ENCODE assay signal across 1 cellular context in the genomic region with DNA sequence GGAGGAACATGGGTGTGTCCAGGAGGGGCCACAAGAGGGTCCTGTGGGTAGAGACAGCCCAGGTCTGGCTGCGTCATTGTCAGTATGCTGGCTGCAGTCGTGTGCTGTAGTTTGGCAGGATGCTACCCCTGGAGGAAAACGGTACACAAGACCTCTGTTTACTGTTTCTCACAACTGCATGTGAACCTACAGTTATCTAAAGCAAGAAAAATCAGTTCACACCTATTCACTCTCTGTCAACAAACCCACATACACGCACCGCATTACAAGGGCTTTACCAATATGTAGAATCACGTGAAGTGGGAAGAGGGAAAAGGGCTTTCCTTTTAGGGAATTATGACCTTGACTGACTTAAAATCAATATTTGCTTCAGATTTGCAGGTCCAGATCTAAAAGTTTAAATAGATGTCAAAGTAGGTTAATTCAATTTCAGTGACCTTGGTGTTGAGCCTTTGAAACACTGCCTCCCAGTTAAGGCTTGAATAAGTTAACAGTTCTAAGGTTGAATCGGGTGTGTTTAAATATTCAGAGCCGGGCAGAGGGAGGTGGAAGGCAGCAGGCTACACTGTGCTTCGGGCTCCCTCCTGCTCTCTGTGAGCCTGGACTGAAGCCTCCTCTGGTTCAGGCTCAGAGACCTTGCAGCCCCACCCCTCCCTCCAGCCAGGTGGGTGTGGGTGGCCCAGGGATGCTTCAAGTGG.
TF ChIP-seq lines count a peak whose summit lies in the region.

No MANE protein-coding gene starts in this region.

TF ChIP-seq in HepG2, 621 proteins besides CTCF, POLR2A, EP300 and RAD21 (continued from another document and continues in another):
- TF ChIP-seq, protein P1, sequence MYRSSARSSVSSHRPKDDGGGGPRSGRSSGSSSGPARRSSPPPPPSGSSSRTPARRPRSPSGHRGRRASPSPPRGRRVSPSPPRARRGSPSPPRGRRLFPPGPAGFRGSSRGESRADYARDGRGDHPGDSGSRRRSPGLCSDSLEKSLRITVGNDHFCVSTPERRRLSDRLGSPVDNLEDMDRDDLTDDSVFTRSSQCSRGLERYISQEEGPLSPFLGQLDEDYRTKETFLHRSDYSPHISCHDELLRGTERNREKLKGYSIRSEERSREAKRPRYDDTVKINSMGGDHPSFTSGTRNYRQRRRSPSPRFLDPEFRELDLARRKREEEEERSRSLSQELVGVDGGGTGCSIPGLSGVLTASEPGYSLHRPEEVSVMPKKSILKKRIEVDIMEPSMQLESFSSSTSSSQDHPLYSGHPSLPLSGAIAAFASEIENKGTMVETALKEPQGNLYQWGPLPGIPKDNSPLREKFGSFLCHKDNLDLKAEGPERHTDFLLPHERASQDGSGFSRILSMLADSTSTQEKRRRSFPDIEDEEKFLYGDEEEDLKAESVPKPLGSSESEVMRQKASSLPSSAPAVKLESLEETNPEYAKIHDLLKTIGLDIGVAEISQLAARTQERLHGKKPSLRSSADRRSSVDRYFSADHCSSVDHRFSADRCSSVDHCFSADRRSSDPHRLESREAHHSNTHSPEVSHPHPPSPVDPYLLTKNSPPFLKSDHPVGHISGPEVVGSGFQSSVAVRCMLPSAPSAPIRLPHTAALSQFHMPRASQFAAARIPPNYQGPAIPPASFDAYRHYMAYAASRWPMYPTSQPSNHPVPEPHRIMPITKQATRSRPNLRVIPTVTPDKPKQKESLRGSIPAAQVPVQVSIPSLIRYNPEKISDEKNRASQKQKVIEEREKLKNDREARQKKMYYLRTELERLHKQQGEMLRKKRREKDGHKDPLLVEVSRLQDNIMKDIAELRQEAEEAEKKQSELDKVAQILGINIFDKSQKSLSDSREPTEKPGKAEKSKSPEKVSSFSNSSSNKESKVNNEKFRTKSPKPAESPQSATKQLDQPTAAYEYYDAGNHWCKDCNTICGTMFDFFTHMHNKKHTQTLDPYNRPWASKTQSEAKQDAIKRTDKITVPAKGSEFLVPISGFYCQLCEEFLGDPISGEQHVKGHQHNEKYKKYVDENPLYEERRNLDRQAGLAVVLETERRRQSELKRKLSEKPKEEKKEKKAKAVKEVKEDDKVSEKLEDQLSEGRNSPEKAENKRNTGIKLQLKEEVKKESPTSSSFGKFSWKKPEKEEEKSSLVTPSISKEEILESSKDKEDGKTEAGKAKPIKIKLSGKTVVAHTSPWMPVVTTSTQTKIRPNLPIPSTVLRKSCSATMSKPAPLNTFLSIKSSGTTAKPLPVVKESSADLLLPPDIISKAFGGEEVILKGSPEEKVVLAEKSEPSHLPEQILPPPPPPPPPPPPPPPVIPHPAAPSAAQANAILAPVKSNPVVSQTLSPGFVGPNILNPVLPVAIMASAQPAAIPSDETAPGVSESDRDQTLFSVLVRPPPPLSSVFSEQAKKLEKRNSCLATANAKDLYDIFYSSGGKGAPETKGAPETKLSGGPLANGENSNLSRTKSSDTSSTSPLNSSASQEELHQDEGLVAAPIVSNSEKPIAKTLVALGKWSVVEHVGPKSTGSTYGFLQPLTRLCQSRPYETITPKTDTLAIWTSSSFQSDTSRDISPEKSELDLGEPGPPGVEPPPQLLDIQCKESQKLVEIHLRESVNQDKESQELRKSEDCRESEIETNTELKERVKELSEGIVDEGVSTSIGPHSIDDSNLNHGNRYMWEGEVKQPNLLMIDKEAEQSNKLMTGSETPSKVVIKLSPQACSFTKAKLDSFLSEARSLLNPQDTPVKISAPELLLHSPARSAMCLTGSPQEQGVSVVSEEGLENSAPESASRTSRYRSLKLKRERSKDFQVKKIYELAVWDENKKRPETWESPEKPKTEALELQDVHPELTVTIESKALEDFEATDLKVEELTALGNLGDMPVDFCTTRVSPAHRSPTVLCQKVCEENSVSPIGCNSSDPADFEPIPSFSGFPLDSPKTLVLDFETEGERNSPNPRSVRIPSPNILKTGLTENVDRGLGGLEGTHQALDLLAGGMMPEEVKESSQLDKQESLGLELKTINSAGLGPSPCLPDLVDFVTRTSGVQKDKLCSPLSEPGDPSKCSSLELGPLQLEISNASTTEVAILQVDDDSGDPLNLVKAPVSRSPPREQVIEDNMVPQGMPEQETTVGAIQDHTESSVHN (CRISPR knock-in tag; IDR thresholded peaks at IDR 0.05), result no peak
- TF ChIP-seq, protein P2, sequence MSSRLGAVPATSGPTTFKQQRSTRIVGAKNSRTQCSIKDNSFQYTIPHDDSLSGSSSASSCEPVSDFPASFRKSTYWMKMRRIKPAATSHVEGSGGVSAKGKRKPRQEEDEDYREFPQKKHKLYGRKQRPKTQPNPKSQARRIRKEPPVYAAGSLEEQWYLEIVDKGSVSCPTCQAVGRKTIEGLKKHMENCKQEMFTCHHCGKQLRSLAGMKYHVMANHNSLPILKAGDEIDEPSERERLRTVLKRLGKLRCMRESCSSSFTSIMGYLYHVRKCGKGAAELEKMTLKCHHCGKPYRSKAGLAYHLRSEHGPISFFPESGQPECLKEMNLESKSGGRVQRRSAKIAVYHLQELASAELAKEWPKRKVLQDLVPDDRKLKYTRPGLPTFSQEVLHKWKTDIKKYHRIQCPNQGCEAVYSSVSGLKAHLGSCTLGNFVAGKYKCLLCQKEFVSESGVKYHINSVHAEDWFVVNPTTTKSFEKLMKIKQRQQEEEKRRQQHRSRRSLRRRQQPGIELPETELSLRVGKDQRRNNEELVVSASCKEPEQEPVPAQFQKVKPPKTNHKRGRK (CRISPR knock-in tag; IDR thresholded peaks at IDR 0.05), result no peak
- TF ChIP-seq ZNF792 (CRISPR knock-in tag; IDR thresholded peaks at IDR 0.05) (peak; percentile 53; the same call in 1 of the 2 replicates), ZNF143 (CRISPR knock-in tag; IDR thresholded peaks at IDR 0.05) (no peak), ZNF234 (CRISPR knock-in tag; conservative IDR thresholded peaks at IDR 0.05) (no peak), SMAD3 (CRISPR knock-in tag; IDR thresholded peaks at IDR 0.05) (peak; percentile 46; the same call in 1 of the 2 replicates), ZNF205 (CRISPR knock-in tag; IDR thresholded peaks at IDR 0.05) (no peak), MATR3 (CRISPR knock-in tag; IDR thresholded peaks at IDR 0.05) (no peak), ERF (CRISPR knock-in tag; IDR thresholded peaks at IDR 0.05) (no peak; the same call in 1 of the 2 replicates), HNRNPH1 (optimal IDR thresholded peaks at IDR 0.05; ENCODE audit: low read depth, low read length) (no peak), NBN (conservative IDR thresholded peaks at IDR 0.05) (no peak), ZNF775 (CRISPR knock-in tag; IDR thresholded peaks at IDR 0.05; ENCODE audit: borderline replicate concordance) (peak; percentile 65; the same call in 1 of the 2 replicates), ZFP62 (CRISPR knock-in tag; IDR thresholded peaks at IDR 0.05) (no peak), ZNF607 (CRISPR knock-in tag; IDR thresholded peaks at IDR 0.05; ENCODE audit: borderline replicate concordance) (no peak), HOXA5 (CRISPR knock-in tag; IDR thresholded peaks at IDR 0.05) (no peak), NR2F2 (IDR thresholded peaks at IDR 0.05; ENCODE audit: borderline replicate concordance, low read depth) (peak; percentile 76), CENPT (CRISPR knock-in tag; IDR thresholded peaks at IDR 0.05; ENCODE audit: low read depth) (no peak), ADNP (CRISPR knock-in tag; IDR thresholded peaks at IDR 0.05) (no peak), ZZZ3 (CRISPR knock-in tag; IDR thresholded peaks at IDR 0.05; ENCODE audit: borderline replicate concordance) (no peak), ZNF841 (CRISPR knock-in tag; IDR thresholded peaks at IDR 0.05; ENCODE audit: borderline replicate concordance) (no peak), MXD4 (CRISPR knock-in tag; IDR thresholded peaks at IDR 0.05) (peak; percentile 74), TP53 (CRISPR knock-in tag; conservative IDR thresholded peaks at IDR 0.05) (no peak), ZFYVE20 (CRISPR knock-in tag; IDR thresholded peaks at IDR 0.05; ENCODE audit: borderline replicate concordance, low read depth) (no peak), ZBTB7B (CRISPR knock-in tag; IDR thresholded peaks at IDR 0.05) (peak; percentile 61; the same call in 1 of the 2 replicates), ZNF484 (CRISPR knock-in tag; IDR thresholded peaks at IDR 0.05; ENCODE audit: borderline replicate concordance, low read depth) (no peak), ONECUT2 (CRISPR knock-in tag; IDR thresholded peaks at IDR 0.05) (peak; percentile 89), ATM (IDR thresholded peaks at IDR 0.05; ENCODE audit: borderline replicate concordance) (no peak), KLF11 (CRISPR knock-in tag; IDR thresholded peaks at IDR 0.05) (peak; percentile 59; the same call in 1 of the 2 replicates), PAF1 (CRISPR knock-in tag; IDR thresholded peaks at IDR 0.05) (no peak)
- TF ChIP-seq, protein P3, sequence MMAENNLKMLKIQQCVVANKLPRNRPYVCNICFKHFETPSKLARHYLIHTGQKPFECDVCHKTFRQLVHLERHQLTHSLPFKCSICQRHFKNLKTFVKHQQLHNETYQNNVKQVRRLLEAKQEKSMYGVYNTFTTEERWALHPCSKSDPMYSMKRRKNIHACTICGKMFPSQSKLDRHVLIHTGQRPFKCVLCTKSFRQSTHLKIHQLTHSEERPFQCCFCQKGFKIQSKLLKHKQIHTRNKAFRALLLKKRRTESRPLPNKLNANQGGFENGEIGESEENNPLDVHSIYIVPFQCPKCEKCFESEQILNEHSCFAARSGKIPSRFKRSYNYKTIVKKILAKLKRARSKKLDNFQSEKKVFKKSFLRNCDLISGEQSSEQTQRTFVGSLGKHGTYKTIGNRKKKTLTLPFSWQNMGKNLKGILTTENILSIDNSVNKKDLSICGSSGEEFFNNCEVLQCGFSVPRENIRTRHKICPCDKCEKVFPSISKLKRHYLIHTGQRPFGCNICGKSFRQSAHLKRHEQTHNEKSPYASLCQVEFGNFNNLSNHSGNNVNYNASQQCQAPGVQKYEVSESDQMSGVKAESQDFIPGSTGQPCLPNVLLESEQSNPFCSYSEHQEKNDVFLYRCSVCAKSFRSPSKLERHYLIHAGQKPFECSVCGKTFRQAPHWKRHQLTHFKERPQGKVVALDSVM (CRISPR knock-in tag; IDR thresholded peaks at IDR 0.05), result no peak
- TF ChIP-seq, protein P4, sequence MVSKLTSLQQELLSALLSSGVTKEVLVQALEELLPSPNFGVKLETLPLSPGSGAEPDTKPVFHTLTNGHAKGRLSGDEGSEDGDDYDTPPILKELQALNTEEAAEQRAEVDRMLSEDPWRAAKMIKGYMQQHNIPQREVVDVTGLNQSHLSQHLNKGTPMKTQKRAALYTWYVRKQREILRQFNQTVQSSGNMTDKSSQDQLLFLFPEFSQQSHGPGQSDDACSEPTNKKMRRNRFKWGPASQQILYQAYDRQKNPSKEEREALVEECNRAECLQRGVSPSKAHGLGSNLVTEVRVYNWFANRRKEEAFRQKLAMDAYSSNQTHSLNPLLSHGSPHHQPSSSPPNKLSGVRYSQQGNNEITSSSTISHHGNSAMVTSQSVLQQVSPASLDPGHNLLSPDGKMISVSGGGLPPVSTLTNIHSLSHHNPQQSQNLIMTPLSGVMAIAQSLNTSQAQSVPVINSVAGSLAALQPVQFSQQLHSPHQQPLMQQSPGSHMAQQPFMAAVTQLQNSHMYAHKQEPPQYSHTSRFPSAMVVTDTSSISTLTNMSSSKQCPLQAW (CRISPR knock-in tag; IDR thresholded peaks at IDR 0.05), result peak; percentile 64
- TF ChIP-seq, protein P5, sequence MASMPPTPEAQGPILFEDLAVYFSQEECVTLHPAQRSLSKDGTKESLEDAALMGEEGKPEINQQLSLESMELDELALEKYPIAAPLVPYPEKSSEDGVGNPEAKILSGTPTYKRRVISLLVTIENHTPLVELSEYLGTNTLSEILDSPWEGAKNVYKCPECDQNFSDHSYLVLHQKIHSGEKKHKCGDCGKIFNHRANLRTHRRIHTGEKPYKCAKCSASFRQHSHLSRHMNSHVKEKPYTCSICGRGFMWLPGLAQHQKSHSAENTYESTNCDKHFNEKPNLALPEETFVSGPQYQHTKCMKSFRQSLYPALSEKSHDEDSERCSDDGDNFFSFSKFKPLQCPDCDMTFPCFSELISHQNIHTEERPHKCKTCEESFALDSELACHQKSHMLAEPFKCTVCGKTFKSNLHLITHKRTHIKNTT (CRISPR knock-in tag; IDR thresholded peaks at IDR 0.05), result no peak
- TF ChIP-seq, protein P6, sequence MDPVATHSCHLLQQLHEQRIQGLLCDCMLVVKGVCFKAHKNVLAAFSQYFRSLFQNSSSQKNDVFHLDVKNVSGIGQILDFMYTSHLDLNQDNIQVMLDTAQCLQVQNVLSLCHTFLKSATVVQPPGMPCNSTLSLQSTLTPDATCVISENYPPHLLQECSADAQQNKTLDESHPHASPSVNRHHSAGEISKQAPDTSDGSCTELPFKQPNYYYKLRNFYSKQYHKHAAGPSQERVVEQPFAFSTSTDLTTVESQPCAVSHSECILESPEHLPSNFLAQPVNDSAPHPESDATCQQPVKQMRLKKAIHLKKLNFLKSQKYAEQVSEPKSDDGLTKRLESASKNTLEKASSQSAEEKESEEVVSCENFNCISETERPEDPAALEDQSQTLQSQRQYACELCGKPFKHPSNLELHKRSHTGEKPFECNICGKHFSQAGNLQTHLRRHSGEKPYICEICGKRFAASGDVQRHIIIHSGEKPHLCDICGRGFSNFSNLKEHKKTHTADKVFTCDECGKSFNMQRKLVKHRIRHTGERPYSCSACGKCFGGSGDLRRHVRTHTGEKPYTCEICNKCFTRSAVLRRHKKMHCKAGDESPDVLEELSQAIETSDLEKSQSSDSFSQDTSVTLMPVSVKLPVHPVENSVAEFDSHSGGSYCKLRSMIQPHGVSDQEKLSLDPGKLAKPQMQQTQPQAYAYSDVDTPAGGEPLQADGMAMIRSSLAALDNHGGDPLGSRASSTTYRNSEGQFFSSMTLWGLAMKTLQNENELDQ (CRISPR knock-in tag; IDR thresholded peaks at IDR 0.05; ENCODE audit: borderline replicate concordance), result no peak
- TF ChIP-seq, protein P7, sequence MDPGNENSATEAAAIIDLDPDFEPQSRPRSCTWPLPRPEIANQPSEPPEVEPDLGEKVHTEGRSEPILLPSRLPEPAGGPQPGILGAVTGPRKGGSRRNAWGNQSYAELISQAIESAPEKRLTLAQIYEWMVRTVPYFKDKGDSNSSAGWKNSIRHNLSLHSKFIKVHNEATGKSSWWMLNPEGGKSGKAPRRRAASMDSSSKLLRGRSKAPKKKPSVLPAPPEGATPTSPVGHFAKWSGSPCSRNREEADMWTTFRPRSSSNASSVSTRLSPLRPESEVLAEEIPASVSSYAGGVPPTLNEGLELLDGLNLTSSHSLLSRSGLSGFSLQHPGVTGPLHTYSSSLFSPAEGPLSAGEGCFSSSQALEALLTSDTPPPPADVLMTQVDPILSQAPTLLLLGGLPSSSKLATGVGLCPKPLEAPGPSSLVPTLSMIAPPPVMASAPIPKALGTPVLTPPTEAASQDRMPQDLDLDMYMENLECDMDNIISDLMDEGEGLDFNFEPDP (CRISPR knock-in tag; conservative IDR thresholded peaks at IDR 0.05), result no peak
- TF ChIP-seq, protein P8, sequence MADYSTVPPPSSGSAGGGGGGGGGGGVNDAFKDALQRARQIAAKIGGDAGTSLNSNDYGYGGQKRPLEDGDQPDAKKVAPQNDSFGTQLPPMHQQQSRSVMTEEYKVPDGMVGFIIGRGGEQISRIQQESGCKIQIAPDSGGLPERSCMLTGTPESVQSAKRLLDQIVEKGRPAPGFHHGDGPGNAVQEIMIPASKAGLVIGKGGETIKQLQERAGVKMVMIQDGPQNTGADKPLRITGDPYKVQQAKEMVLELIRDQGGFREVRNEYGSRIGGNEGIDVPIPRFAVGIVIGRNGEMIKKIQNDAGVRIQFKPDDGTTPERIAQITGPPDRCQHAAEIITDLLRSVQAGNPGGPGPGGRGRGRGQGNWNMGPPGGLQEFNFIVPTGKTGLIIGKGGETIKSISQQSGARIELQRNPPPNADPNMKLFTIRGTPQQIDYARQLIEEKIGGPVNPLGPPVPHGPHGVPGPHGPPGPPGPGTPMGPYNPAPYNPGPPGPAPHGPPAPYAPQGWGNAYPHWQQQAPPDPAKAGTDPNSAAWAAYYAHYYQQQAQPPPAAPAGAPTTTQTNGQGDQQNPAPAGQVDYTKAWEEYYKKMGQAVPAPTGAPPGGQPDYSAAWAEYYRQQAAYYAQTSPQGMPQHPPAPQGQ (CRISPR knock-in tag; IDR thresholded peaks at IDR 0.05; ENCODE audit: borderline replicate concordance), result no peak
